ENCODE assay signal across 8 cellular contexts in genomic region chr17:68456529-68457167, GRCh38. TPM values are rescaled to one million over a fixed set of nuclear protein-coding genes. Genes with fewer than 3 reads are reported as not detected.
DNase-seq lines count a peak whose midpoint lies in the region; ATAC-seq lines count a peak whose summit lies in the region.

No MANE protein-coding gene starts in this region.

- H3K27me3 Mint-ChIP-seq in stimulated activated naive CD8-positive, alpha-beta T cell treated with anti-CD3 and anti-CD28 coated beads, Interleukin-15, Interleukin-2, amounts not matched to agents 100 ng/mL and 50 ng/mL, for 24 hours, result no peaks in the 10 kb centered on the region
- H3K27me3 Mint-ChIP-seq in immature natural killer cell (ENCODE audit: low read depth in 3 of 3), result peaks cover 6 to 20% (median 9%) of the 10 kb centered on the region in 3 donors

- H3K4me1 Mint-ChIP-seq in stimulated activated naive CD8-positive, alpha-beta T cell treated with anti-CD3 and anti-CD28 coated beads, Interleukin-15, Interleukin-2, amounts not matched to agents 100 ng/mL and 50 ng/mL, for 24 hours (ENCODE audit: low read depth), result peaks cover 54% of the 10 kb centered on the region
- H3K4me1 Mint-ChIP-seq in immature natural killer cell, result peaks cover 74 to 81% of the 10 kb centered on the region in 2 donors

- H3K4me3 ChIP-seq in skeletal muscle cell (ENCODE audit: low read depth, low read length), result peak overlapping the region; percentile 92

- H3K27ac Mint-ChIP-seq in stimulated activated naive CD8-positive, alpha-beta T cell treated with anti-CD3 and anti-CD28 coated beads, Interleukin-15, Interleukin-2, amounts not matched to agents 100 ng/mL and 50 ng/mL, for 24 hours, result no peak overlapping the region
- peak overlapping the region; percentile 69 to 96 (median 92) for H3K27ac Mint-ChIP-seq in immature natural killer cell

- peak overlapping the region; percentile 84 for H3K27ac ChIP-seq in caudate nucleus (ENCODE audit: low read depth, low read length)

- no peak for DNase-seq in stimulated activated naive CD8-positive, alpha-beta T cell treated with anti-CD3 and anti-CD28 coated beads, Interleukin-15, Interleukin-2, amounts not matched to agents 100 U/mL and 50 U/mL, for 24 hours
- peak; percentile 56 for DNase-seq in OCI-M1 (lab: John Stamatoyannopoulos, UW)
- DNase-seq in caudate nucleus (lab: John Stamatoyannopoulos, UW), result peak in 50 of 61 donors; percentile 10 to 73 (median 44)
- no peak for DNase-seq in immature natural killer cell
- DNase-seq in skeletal muscle cell (ENCODE audit: low read depth), result peak; percentile 89
- DNase-seq in activated CD8-positive, alpha-beta memory T cell treated with anti-CD3 and anti-CD28 coated beads, Interleukin-2, amount 50 U/mL, for 48 hours, result no peak

- ATAC-seq in stimulated activated naive CD8-positive, alpha-beta T cell treated with anti-CD3 and anti-CD28 coated beads, Interleukin-15, Interleukin-2, amounts not matched to agents 100 U/mL and 50 U/mL, for 24 hours, result no peak
- no peak for ATAC-seq in HG03565 (IDR thresholded peaks at IDR 0.05; ENCODE audit: unreplicated experiment)

- H3K36me3 Mint-ChIP-seq in stimulated activated naive CD8-positive, alpha-beta T cell treated with anti-CD3 and anti-CD28 coated beads, Interleukin-15, Interleukin-2, amounts not matched to agents 100 ng/mL and 50 ng/mL, for 24 hours (ENCODE audit: low read depth), result no peaks in the 10 kb centered on the region
- H3K36me3 Mint-ChIP-seq in immature natural killer cell, result peaks cover 2 to 10% (median 9%) of the 10 kb centered on the region in 3 donors

- H3K4me3 Mint-ChIP-seq in stimulated activated naive CD8-positive, alpha-beta T cell treated with anti-CD3 and anti-CD28 coated beads, Interleukin-15, Interleukin-2, amounts not matched to agents 100 ng/mL and 50 ng/mL, for 24 hours, result peak overlapping the region; percentile 80
- H3K4me3 Mint-ChIP-seq in immature natural killer cell, result peak overlapping the region; percentile 87 to 93 (median 90)

- H3K9me3 Mint-ChIP-seq in stimulated activated naive CD8-positive, alpha-beta T cell treated with anti-CD3 and anti-CD28 coated beads, Interleukin-15, Interleukin-2, amounts not matched to agents 100 ng/mL and 50 ng/mL, for 24 hours, result no peaks in the 10 kb centered on the region
- H3K9me3 Mint-ChIP-seq in immature natural killer cell, result no peaks in the 10 kb centered on the region

RNA-seq across cellular contexts. Expression of gene WIPI1, which starts 0.6 kb away (rescaled TPM):
- 10 to 100 TPM; 21.1 to 43.4 (median 30.0) TPM for polyA plus RNA-seq in immature natural killer cell

RNA-seq across cellular contexts. Expression of gene PRKAR1A, which starts 55.6 kb away (rescaled TPM):
- 100 to 1,000 TPM; 275 to 458 (median 320) TPM for polyA plus RNA-seq in immature natural killer cell

Comparison
In these comparisons a context has a peak if more than half of its experiments do, and no peak if none do; other contexts are left out.
1. DNase-seq: peak in OCI-M1 (single experiment), caudate nucleus (50 of 61) and skeletal muscle cell (single experiment); none in stimulated activated naive CD8-positive, alpha-beta T cell treated with anti-CD3 and anti-CD28 coated beads, Interleukin-15, Interleukin-2, amounts not matched to agents 100 U/mL and 50 U/mL, for 24 hours (single experiment), immature natural killer cell (0 of 3) and activated CD8-positive, alpha-beta memory T cell treated with anti-CD3 and anti-CD28 coated beads, Interleukin-2, amount 50 U/mL, for 48 hours (single experiment).